ENCODE assay signal across 29 cellular contexts in the genomic region with DNA sequence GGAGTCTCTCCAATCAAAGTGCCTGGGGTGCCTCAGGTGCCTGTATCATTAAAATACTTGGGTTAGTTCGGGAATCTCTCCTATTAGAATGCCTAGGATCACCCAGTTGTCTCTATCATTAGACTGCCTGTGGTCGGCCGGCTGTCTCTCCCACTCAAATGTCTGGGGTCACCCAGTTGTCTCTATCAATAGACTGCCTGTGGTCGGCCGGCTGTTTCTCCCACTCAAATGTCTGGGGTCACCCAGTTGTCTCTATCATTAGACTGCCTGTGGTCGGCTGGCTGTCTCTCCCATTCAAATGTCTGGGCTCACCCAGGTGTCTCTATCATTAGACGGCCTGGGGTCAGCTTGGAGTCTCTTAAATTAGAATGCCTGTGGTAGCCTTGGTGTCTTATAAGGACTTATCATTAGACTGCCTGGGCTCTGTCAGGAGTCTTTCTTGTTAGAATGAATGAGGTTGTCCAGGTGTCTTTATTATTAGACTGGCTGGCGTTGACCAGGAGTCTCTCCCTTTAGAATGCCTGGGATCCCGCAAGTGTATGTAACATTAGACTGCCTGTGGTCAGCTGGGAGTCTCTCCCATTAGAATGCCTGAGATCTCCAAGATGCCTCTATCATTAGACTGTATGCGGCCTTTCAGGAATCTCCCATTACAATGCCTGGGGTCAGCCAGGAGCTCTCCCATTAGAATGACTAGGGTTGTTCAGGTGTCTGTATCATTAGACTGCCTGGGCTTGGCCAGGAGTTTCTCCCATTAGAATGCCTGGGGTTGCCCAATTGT.
"Had no signal": no experiment of that assay in that cellular context is flagged by ENCODE, and none has a peak within 500 bp of the region (broad histone marks: within the 10 kb centered on the region; RNA-seq: fewer than 3 reads in every experiment).

No MANE protein-coding gene starts in this region.

- H3K4me1 Mint-ChIP-seq: memory B cell; nephron; stimulated activated memory B cell treated with anti-CD40 and anti-IgM and Interleukin-4, amounts not matched to agents 10 μg/mL and 1 μg/mL and 100 μg/mL, for 72 hours; stimulated activated naive CD8-positive, alpha-beta T cell treated with anti-CD3 and anti-CD28 coated beads, Interleukin-15, amount 100 ng/mL, for 72 hours had no signal

- H3K27ac ChIP-seq: brain microvascular endothelial cell, gastrocnemius medialis, tibial artery, VCaP had no signal

- H3K27me3 Mint-ChIP-seq: memory B cell; stimulated activated memory B cell treated with anti-CD40 and anti-IgM and Interleukin-4, amounts not matched to agents 10 μg/mL and 1 μg/mL and 100 μg/mL, for 72 hours; stimulated activated naive CD8-positive, alpha-beta T cell treated with anti-CD3 and anti-CD28 coated beads, Interleukin-15, amount 100 ng/mL, for 72 hours had no signal

- H3K4me3 Mint-ChIP-seq: activated T-helper 1 cell treated with anti-CD3 and anti-CD28 coated beads, Interleukin-12 subunit alpha, Interleukin-12 subunit beta, Interleukin-2, Interleukin-4 antibody, amounts not matched to agents 30 ng/mL and 10 ng/mL and 1 ng/mL, durations not matched to agents 14 hours and 24 hours and 36 hours; memory B cell; nephron; stimulated activated memory B cell treated with anti-CD40 and anti-IgM and Interleukin-4, amounts not matched to agents 10 μg/mL and 1 μg/mL and 100 μg/mL, for 72 hours; stimulated activated naive CD8-positive, alpha-beta T cell treated with anti-CD3 and anti-CD28 coated beads, Interleukin-15, amount 100 ng/mL, for 72 hours; T-helper 1 cell treated with Interleukin-12 subunit alpha and Interleukin-12 subunit beta and Interleukin-4 antibody, amounts not matched to agents 30 μg/mL and 1 μg/mL, for 36 hours had no signal

- FAIRE-seq: astrocyte, TTC549 had no signal

- ATAC-seq: gastrocnemius medialis; left cardiac atrium; sciatic nerve; stimulated activated memory B cell treated with anti-CD40 and anti-IgM and Interleukin-4, amounts not matched to agents 10 μg/mL and 1 μg/mL and 100 μg/mL, for 72 hours; stimulated activated naive CD8-positive, alpha-beta T cell treated with anti-CD3 and anti-CD28 coated beads, Interleukin-15, amount 100 ng/mL, for 72 hours had no signal

- H3K27me3 ChIP-seq: brain microvascular endothelial cell, gastrocnemius medialis, tibial artery had no signal

- DNase-seq: activated CD4-positive, alpha-beta T cell treated with anti-CD3 and anti-CD28 coated beads for 4 hours; activated CD4-positive, alpha-beta T cell treated with anti-CD3 and anti-CD28 coated beads, Interleukin-2, amount 50 U/mL, for 4 hours; activated CD8-positive, alpha-beta memory T cell treated with anti-CD3 and anti-CD28 coated beads, Interleukin-2, amount 50 U/mL, for 4 hours; activated effector memory CD4-positive, alpha-beta T cell treated with anti-CD3 and anti-CD28 coated beads, Interleukin-2, amount 50 U/mL, for 16 hours; activated naive CD4-positive, alpha-beta T cell treated with anti-CD3 and anti-CD28 coated beads, Interleukin-2, amount 50 U/mL, for 16 hours; activated T-cell treated with anti-CD3 and anti-CD28 coated beads, Interleukin-2, amount 50 U/mL, for 1 hour; amniotic stem cell; brain microvascular endothelial cell; gastrocnemius medialis; glutamatergic neuron; islet precursor cell; left cardiac atrium; stimulated activated CD4-positive, alpha-beta T cell treated with anti-CD3 and anti-CD28 coated beads, Interleukin-1b, Interleukin-23, amount 100 ng/mL, for 48 hours; stimulated activated CD4-positive, alpha-beta T cell treated with anti-CD3 and anti-CD28 coated beads, Interleukin-4, amount 100 ng/mL, for 4 hours; stimulated activated CD8-positive, alpha-beta memory T cell treated with anti-CD3 and anti-CD28 coated beads, Interleukin-4, amount 100 ng/mL, for 48 hours; stimulated activated naive CD8-positive, alpha-beta T cell treated with anti-CD3 and anti-CD28 coated beads, Interleukin-15, amount 100 ng/mL, for 72 hours; SW 1271; T-helper 9 cell had no signal

- H3K4me1 ChIP-seq: gastrocnemius medialis, tibial artery had no signal

- H3K36me3 ChIP-seq: brain microvascular endothelial cell, gastrocnemius medialis, tibial artery had no signal

- H3K36me3 Mint-ChIP-seq: memory B cell; stimulated activated memory B cell treated with anti-CD40 and anti-IgM and Interleukin-4, amounts not matched to agents 10 μg/mL and 1 μg/mL and 100 μg/mL, for 72 hours had no signal

- H3K27ac Mint-ChIP-seq: activated T-helper 1 cell treated with anti-CD3 and anti-CD28 coated beads, Interleukin-12 subunit alpha, Interleukin-12 subunit beta, Interleukin-2, Interleukin-4 antibody, amounts not matched to agents 30 ng/mL and 10 ng/mL and 1 ng/mL, durations not matched to agents 14 hours and 24 hours and 36 hours; memory B cell; nephron; stimulated activated memory B cell treated with anti-CD40 and anti-IgM and Interleukin-4, amounts not matched to agents 10 μg/mL and 1 μg/mL and 100 μg/mL, for 72 hours; stimulated activated naive CD8-positive, alpha-beta T cell treated with anti-CD3 and anti-CD28 coated beads, Interleukin-15, amount 100 ng/mL, for 72 hours; T-helper 1 cell treated with Interleukin-12 subunit alpha and Interleukin-12 subunit beta and Interleukin-4 antibody, amounts not matched to agents 30 μg/mL and 1 μg/mL, for 36 hours had no signal

- H3K4me3 ChIP-seq: gastrocnemius medialis, smooth muscle cell, tibial artery had no signal

- H3K4me2 ChIP-seq: smooth muscle cell had no signal
